ENCODE assay signal across 8 cellular contexts in the genomic region with DNA sequence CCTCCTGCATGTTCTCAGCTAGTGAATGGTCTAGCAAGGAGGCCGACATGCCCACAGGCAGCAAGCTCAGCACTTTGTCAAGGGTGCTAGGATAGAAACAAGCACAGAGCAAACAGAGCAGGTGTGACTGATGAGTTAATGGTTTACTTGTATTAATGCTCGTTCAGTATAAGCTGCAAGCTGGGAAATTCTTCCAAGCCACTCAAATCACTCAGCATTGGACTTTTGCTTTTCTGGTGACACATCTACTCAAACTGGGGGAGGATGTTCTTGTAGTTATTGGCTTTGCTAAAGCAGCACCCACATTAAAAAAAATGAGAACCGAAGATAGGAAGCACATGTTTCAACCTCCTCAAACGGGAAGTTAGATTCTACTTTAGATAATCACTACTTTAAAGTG. TPM values are rescaled to one million over a fixed set of nuclear protein-coding genes. Genes with fewer than 3 reads are reported as not detected.
DNase-seq lines count a peak whose midpoint lies in the region; ATAC-seq, FAIRE-seq and TF ChIP-seq lines count a peak whose summit lies in the region.

No MANE protein-coding gene starts in this region.

- peak; percentile 73 for ATAC-seq in GM19372 (IDR thresholded peaks at IDR 0.05; ENCODE audit: low read depth, unreplicated experiment)
- ATAC-seq in HG03342 (IDR thresholded peaks at IDR 0.05; ENCODE audit: unreplicated experiment) = peak; percentile 78
- peak; percentile 21 to 79 for ATAC-seq in activated naive CD4-positive, alpha-beta T cell treated with anti-CD3 and anti-CD28 coated beads, Interleukin-2, amount 50 U/mL, for 72 hours

- no peak for FAIRE-seq in D721Med (lab: Jason Lieb, UNC)

- in situ Hi-C loops in Caki2 (cut with HindIII; ENCODE audit: low pct_unique_long_range_greater_than_20kb, low sequenced_read_pairs) = no loop called here

- TF ChIP-seq CTCF in D721Med (IDR thresholded peaks at IDR 0.05; ENCODE audit: insufficient read depth, missing control alignments) = no peak

- DNase-seq in Caki2 (ENCODE audit: low read depth) (peak; percentile 88), superior temporal gyrus (ENCODE audit: extremely low spot score) (peak; percentile 21), DMS153 treated with DMSO at 0.1 percent for 48 hours (lab: John Stamatoyannopoulos, UW; ENCODE audit: unreplicated experiment) (no peak), D721Med (ENCODE audit: insufficient read length, low spot score) (no peak), NCI-H2107 treated with DMSO at 0.1 percent for 48 hours (lab: John Stamatoyannopoulos, UW; ENCODE audit: unreplicated experiment) (no peak)
- no peak for DNase-seq in activated naive CD4-positive, alpha-beta T cell treated with anti-CD3 and anti-CD28 coated beads, Interleukin-2, amount 50 U/mL, for 72 hours (ENCODE audit: low spot score in 2 of 2)

- H3K9me3 Mint-ChIP-seq in activated naive CD4-positive, alpha-beta T cell treated with anti-CD3 and anti-CD28 coated beads, Interleukin-2, amount 50 U/mL, for 72 hours = no peaks in the 10 kb centered on the region

- H3K36me3 Mint-ChIP-seq in activated naive CD4-positive, alpha-beta T cell treated with anti-CD3 and anti-CD28 coated beads, Interleukin-2, amount 50 U/mL, for 72 hours = peaks cover 0 to 12% of the 10 kb centered on the region in 2 donors

- H3K27ac Mint-ChIP-seq in activated naive CD4-positive, alpha-beta T cell treated with anti-CD3 and anti-CD28 coated beads, Interleukin-2, amount 50 U/mL, for 72 hours = peak overlapping the region in 1 of 2 donors; percentile 19

RNA-seq across cellular contexts. Expression of a gene that starts 43.1 kb away (rescaled TPM):
- 5.2 and 7.9 TPM in 2 replicates for total RNA-seq in Caki2 (2014; rRNA removed; shearing (Covaris generic); ENCODE audit: low replicate concordance)
- total RNA-seq in activated naive CD4-positive, alpha-beta T cell treated with anti-CD3 and anti-CD28 coated beads, Interleukin-2, amount 50 U/mL, for 72 hours = 10 to 100 TPM; 11.0 to 24.4 TPM

Comparison
In these comparisons a context has a peak if more than half of its experiments do, and no peak if none do; other contexts are left out.
1. DNase-seq: peak in Caki2 (single experiment) and superior temporal gyrus (single experiment); none in activated naive CD4-positive, alpha-beta T cell treated with anti-CD3 and anti-CD28 coated beads, Interleukin-2, amount 50 U/mL, for 72 hours (0 of 2), DMS153 treated with DMSO at 0.1 percent for 48 hours (single experiment), D721Med (single experiment) and NCI-H2107 treated with DMSO at 0.1 percent for 48 hours (single experiment).
2. Peak in every context shown above with its lines, with median percentiles within 50 percentile points of each other: ATAC-seq.